In genomic region chr19:42284641-42285341, GRCh38 we compare ENCODE assay signal across 1 cellular context.
TF ChIP-seq lines count a peak whose summit lies in the region.

No MANE protein-coding gene starts in this region.

TF ChIP-seq in HepG2, 621 proteins besides CTCF, POLR2A, EP300 and RAD21 (continues in another document):
- TF ChIP-seq ELF4 (CRISPR knock-in tag; IDR thresholded peaks at IDR 0.05; ENCODE audit: borderline replicate concordance): no peak
- no peak for TF ChIP-seq ZKSCAN5 (CRISPR knock-in tag; IDR thresholded peaks at IDR 0.05)
- no peak for TF ChIP-seq MEIS2 (CRISPR knock-in tag; IDR thresholded peaks at IDR 0.05)
- no peak for TF ChIP-seq ZNF776 (CRISPR knock-in tag; IDR thresholded peaks at IDR 0.05)
- TF ChIP-seq, protein P1, sequence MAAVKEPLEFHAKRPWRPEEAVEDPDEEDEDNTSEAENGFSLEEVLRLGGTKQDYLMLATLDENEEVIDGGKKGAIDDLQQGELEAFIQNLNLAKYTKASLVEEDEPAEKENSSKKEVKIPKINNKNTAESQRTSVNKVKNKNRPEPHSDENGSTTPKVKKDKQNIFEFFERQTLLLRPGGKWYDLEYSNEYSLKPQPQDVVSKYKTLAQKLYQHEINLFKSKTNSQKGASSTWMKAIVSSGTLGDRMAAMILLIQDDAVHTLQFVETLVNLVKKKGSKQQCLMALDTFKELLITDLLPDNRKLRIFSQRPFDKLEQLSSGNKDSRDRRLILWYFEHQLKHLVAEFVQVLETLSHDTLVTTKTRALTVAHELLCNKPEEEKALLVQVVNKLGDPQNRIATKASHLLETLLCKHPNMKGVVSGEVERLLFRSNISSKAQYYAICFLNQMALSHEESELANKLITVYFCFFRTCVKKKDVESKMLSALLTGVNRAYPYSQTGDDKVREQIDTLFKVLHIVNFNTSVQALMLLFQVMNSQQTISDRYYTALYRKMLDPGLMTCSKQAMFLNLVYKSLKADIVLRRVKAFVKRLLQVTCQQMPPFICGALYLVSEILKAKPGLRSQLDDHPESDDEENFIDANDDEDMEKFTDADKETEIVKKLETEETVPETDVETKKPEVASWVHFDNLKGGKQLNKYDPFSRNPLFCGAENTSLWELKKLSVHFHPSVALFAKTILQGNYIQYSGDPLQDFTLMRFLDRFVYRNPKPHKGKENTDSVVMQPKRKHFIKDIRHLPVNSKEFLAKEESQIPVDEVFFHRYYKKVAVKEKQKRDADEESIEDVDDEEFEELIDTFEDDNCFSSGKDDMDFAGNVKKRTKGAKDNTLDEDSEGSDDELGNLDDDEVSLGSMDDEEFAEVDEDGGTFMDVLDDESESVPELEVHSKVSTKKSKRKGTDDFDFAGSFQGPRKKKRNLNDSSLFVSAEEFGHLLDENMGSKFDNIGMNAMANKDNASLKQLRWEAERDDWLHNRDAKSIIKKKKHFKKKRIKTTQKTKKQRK (IDR thresholded peaks at IDR 0.05; ENCODE audit: low read length): no peak
- peak; percentile 11; the same call in 1 of the 2 replicates for TF ChIP-seq ZSCAN21 (CRISPR knock-in tag; IDR thresholded peaks at IDR 0.05; ENCODE audit: borderline replicate concordance)
- TF ChIP-seq BCL6 (CRISPR knock-in tag; IDR thresholded peaks at IDR 0.05): no peak
- TF ChIP-seq NCOA1 (CRISPR knock-in tag; IDR thresholded peaks at IDR 0.05): no peak
- TF ChIP-seq ZNF7 (CRISPR knock-in tag; IDR thresholded peaks at IDR 0.05): no peak
- TF ChIP-seq RFXANK (CRISPR knock-in tag; IDR thresholded peaks at IDR 0.05): no peak
- TF ChIP-seq, protein P2, sequence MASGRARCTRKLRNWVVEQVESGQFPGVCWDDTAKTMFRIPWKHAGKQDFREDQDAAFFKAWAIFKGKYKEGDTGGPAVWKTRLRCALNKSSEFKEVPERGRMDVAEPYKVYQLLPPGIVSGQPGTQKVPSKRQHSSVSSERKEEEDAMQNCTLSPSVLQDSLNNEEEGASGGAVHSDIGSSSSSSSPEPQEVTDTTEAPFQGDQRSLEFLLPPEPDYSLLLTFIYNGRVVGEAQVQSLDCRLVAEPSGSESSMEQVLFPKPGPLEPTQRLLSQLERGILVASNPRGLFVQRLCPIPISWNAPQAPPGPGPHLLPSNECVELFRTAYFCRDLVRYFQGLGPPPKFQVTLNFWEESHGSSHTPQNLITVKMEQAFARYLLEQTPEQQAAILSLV (CRISPR knock-in tag; IDR thresholded peaks at IDR 0.05; ENCODE audit: borderline replicate concordance): no peak
- TF ChIP-seq PCBP2 (optimal IDR thresholded peaks at IDR 0.05; ENCODE audit: low read depth, low read length, poor library complexity, severe bottlenecking): peak; percentile 33
- TF ChIP-seq GTF3A (CRISPR knock-in tag; conservative IDR thresholded peaks at IDR 0.05): no peak
- 0 out of 2 replicates have a peak, but pooled peaks have one; percentile 37 for TF ChIP-seq EED (CRISPR knock-in tag; IDR thresholded peaks at IDR 0.05)
- no peak for TF ChIP-seq ZNF124 (CRISPR knock-in tag; IDR thresholded peaks at IDR 0.05)
- TF ChIP-seq, protein P3, sequence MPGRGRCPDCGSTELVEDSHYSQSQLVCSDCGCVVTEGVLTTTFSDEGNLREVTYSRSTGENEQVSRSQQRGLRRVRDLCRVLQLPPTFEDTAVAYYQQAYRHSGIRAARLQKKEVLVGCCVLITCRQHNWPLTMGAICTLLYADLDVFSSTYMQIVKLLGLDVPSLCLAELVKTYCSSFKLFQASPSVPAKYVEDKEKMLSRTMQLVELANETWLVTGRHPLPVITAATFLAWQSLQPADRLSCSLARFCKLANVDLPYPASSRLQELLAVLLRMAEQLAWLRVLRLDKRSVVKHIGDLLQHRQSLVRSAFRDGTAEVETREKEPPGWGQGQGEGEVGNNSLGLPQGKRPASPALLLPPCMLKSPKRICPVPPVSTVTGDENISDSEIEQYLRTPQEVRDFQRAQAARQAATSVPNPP (CRISPR knock-in tag; IDR thresholded peaks at IDR 0.05): no peak
- TF ChIP-seq TCF7 (IDR thresholded peaks at IDR 0.05; ENCODE audit: low read depth): no peak
- TF ChIP-seq BORCS8-MEF2B (CRISPR knock-in tag; IDR thresholded peaks at IDR 0.05): no peak
- no peak for TF ChIP-seq RFXAP (CRISPR knock-in tag; IDR thresholded peaks at IDR 0.05; ENCODE audit: borderline replicate concordance)
- no peak for TF ChIP-seq SIX4 (CRISPR knock-in tag; IDR thresholded peaks at IDR 0.05)
- TF ChIP-seq E2F5 (CRISPR knock-in tag; conservative IDR thresholded peaks at IDR 0.05): no peak
- TF ChIP-seq STAT6 (CRISPR knock-in tag; IDR thresholded peaks at IDR 0.05; ENCODE audit: borderline replicate concordance): no peak
- no peak for TF ChIP-seq POGZ (CRISPR knock-in tag; IDR thresholded peaks at IDR 0.05)
- TF ChIP-seq AGO1 (IDR thresholded peaks at IDR 0.05; ENCODE audit: low read depth, low read length, poor library complexity, severe bottlenecking): no peak
- TF ChIP-seq UBTF (CRISPR knock-in tag; IDR thresholded peaks at IDR 0.05): no peak
- no peak for TF ChIP-seq ASH2L (IDR thresholded peaks at IDR 0.05; ENCODE audit: insufficient read length, low read depth, low read length)
- TF ChIP-seq ZNF687 (CRISPR knock-in tag; IDR thresholded peaks at IDR 0.05): peak; percentile 59
- TF ChIP-seq RORA (CRISPR knock-in tag; IDR thresholded peaks at IDR 0.05): no peak
- TF ChIP-seq, protein P4, sequence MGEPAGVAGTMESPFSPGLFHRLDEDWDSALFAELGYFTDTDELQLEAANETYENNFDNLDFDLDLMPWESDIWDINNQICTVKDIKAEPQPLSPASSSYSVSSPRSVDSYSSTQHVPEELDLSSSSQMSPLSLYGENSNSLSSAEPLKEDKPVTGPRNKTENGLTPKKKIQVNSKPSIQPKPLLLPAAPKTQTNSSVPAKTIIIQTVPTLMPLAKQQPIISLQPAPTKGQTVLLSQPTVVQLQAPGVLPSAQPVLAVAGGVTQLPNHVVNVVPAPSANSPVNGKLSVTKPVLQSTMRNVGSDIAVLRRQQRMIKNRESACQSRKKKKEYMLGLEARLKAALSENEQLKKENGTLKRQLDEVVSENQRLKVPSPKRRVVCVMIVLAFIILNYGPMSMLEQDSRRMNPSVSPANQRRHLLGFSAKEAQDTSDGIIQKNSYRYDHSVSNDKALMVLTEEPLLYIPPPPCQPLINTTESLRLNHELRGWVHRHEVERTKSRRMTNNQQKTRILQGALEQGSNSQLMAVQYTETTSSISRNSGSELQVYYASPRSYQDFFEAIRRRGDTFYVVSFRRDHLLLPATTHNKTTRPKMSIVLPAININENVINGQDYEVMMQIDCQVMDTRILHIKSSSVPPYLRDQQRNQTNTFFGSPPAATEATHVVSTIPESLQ (CRISPR knock-in tag; conservative IDR thresholded peaks at IDR 0.05): no peak
- no peak for TF ChIP-seq SSRP1 (CRISPR knock-in tag; IDR thresholded peaks at IDR 0.05)
- 0 out of 2 replicates have a peak, but pooled peaks have one; percentile 37 for TF ChIP-seq HDAC1 (CRISPR knock-in tag; IDR thresholded peaks at IDR 0.05)
- 0 out of 2 replicates have a peak, but pooled peaks have one; percentile 14 for TF ChIP-seq ZFX (CRISPR knock-in tag; IDR thresholded peaks at IDR 0.05; ENCODE audit: low read depth)
- TF ChIP-seq ZNF501 (CRISPR knock-in tag; IDR thresholded peaks at IDR 0.05): peak; percentile 25; the same call in 1 of the 2 replicates
- peak; percentile 67 for TF ChIP-seq AGO2 (optimal IDR thresholded peaks at IDR 0.05; ENCODE audit: low read depth, low read length)
- TF ChIP-seq, protein P5, sequence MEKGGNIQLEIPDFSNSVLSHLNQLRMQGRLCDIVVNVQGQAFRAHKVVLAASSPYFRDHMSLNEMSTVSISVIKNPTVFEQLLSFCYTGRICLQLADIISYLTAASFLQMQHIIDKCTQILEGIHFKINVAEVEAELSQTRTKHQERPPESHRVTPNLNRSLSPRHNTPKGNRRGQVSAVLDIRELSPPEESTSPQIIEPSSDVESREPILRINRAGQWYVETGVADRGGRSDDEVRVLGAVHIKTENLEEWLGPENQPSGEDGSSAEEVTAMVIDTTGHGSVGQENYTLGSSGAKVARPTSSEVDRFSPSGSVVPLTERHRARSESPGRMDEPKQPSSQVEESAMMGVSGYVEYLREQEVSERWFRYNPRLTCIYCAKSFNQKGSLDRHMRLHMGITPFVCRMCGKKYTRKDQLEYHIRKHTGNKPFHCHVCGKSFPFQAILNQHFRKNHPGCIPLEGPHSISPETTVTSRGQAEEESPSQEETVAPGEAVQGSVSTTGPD (CRISPR knock-in tag; IDR thresholded peaks at IDR 0.05): no peak
- peak; percentile 52; the same call in 1 of the 2 replicates for TF ChIP-seq SIN3A (IDR thresholded peaks at IDR 0.05; ENCODE audit: borderline replicate concordance, low read depth, low read length)
- TF ChIP-seq PAF1 (CRISPR knock-in tag; IDR thresholded peaks at IDR 0.05): no peak
- TF ChIP-seq NR2F1 (CRISPR knock-in tag; IDR thresholded peaks at IDR 0.05): 0 out of 4 replicates have a peak, but pooled peaks of 1 of the 2 experiments have one; percentile 27
- no peak for TF ChIP-seq ELF1 (CRISPR knock-in tag; IDR thresholded peaks at IDR 0.05)
- TF ChIP-seq HES4 (CRISPR knock-in tag; IDR thresholded peaks at IDR 0.05; ENCODE audit: borderline replicate concordance): no peak
- TF ChIP-seq ZNF503 (CRISPR knock-in tag; IDR thresholded peaks at IDR 0.05): no peak
- no peak for TF ChIP-seq ZNF879 (CRISPR knock-in tag; IDR thresholded peaks at IDR 0.05)
